ENCODE assay signal across 10 cellular contexts in the genomic region with DNA sequence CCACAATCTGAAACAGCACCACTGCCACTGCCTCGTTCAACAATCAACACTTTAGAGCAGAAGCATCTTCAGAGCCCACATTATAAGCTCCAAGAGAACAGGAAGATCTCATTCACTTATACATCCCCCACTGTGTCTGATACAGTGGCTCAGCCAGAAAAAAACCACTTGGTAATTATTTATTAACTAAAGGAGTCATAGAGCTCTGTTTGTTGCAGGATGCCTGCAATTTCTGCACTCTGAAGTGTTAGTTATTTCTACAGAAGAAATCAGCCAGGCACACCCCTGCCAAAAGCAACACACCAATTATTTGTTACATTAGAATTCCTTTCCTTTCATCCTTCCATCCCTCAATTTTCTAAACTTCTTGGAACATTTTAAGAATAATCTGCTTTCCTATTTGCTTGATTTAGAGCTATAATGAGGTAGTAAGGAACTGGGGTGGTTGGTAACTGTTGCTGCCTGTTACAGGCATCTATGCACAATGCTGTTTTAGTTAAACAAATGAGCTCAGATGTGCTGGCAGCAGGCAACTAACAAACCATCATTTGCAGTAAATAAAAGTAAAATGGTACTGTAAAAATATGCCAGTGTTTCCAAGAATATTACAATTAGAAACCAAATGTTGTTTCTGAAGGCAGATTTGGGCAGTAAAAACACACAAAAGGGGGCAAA. TPM values are rescaled to one million over a fixed set of nuclear protein-coding genes. Genes with fewer than 3 reads are reported as not detected.
DNase-seq lines count a peak whose midpoint lies in the region; ATAC-seq and TF ChIP-seq lines count a peak whose summit lies in the region.
"Had no signal": no experiment of that assay in that cellular context is flagged by ENCODE, and none has a peak within 500 bp of the region (broad histone marks: within the 10 kb centered on the region; RNA-seq: fewer than 3 reads in every experiment).

No MANE protein-coding gene starts in this region.

- no peaks in the 10 kb centered on the region for H3K27me3 ChIP-seq in IMR-90 (ENCODE audit: control insufficient read depth, insufficient read depth, low read length)
- no peaks in the 10 kb centered on the region for H3K27me3 ChIP-seq in kidney epithelial cell (ENCODE audit: control insufficient read depth, insufficient read depth, low read length)

- no peak overlapping the region for H2BK15ac ChIP-seq in IMR-90 (ENCODE audit: low read depth, low read length)

- TF ChIP-seq CTCF in IMR-90 (conservative IDR thresholded peaks at IDR 0.05; ENCODE audit: low read depth, low read length) (no peak), kidney epithelial cell (IDR thresholded peaks at IDR 0.05; ENCODE audit: insufficient read depth, low read length, poor library complexity, severe bottlenecking) (no peak)

- dilution Hi-C loops in IMR-90 (cut with HindIII; ENCODE audit: low sequenced_read_pairs, unreplicated experiment): no loop called here

- no peak overlapping the region for H2BK20ac ChIP-seq in IMR-90 (ENCODE audit: low read depth, low read length)

- in situ Hi-C loops in IMR-90 (cut with MboI; ENCODE audit: low sequenced_read_pairs): no loop called here

- no peak for DNase-seq in stimulated activated naive CD8-positive, alpha-beta T cell treated with anti-CD3 and anti-CD28 coated beads, Interleukin-15, amount 100 ng/mL, for 72 hours
- DNase-seq in stimulated activated naive CD8-positive, alpha-beta T cell treated with anti-CD3 and anti-CD28 coated beads, Interleukin-15, Interleukin-2, amounts not matched to agents 100 U/mL and 50 U/mL, for 24 hours: no peak
- DNase-seq in IMR-90 (peak; percentile 48), kidney epithelial cell (ENCODE audit: low read depth) (peak; percentile 58), DMS153 treated with DMSO at 0.1 percent for 48 hours (lab: John Stamatoyannopoulos, UW; ENCODE audit: unreplicated experiment) (no peak), dedifferentiated amniotic fluid mesenchymal stem cell (ENCODE audit: extremely low spot score) (no peak)
- DNase-seq: stimulated activated CD4-positive, alpha-beta T cell treated with anti-CD3 and anti-CD28 coated beads, Interleukin-1b, Interleukin-23, amount 100 ng/mL, for 48 hours had no signal

- H3K9ac ChIP-seq in IMR-90 (ENCODE audit: low read depth, low read length): no peak overlapping the region

- H3K9me1 ChIP-seq in IMR-90 (ENCODE audit: insufficient read depth, low read length): no peaks in the 10 kb centered on the region; the same call in 1 of the 2 replicates

- no peak overlapping the region for H3K27ac ChIP-seq in IMR-90 (ENCODE audit: insufficient read depth, low read length)

- H3K27me3 Mint-ChIP-seq in stimulated activated naive CD8-positive, alpha-beta T cell treated with anti-CD3 and anti-CD28 coated beads, Interleukin-15, amount 100 ng/mL, for 72 hours: no peaks in the 10 kb centered on the region
- H3K27me3 Mint-ChIP-seq: activated naive CD8-positive, alpha-beta T cell had no signal

- H3K36me3 ChIP-seq in IMR-90 (ENCODE audit: control insufficient read depth, insufficient read depth, low read length) (no peaks in the 10 kb centered on the region), kidney epithelial cell (ENCODE audit: control insufficient read depth, insufficient read depth, low read length) (no peaks in the 10 kb centered on the region)

- H4K5ac ChIP-seq in IMR-90 (ENCODE audit: low read depth, low read length): no peak overlapping the region

- H3K4me3 ChIP-seq in IMR-90 (ENCODE audit: insufficient read depth, low read depth, low read length) (no peak overlapping the region), kidney epithelial cell (ENCODE audit: low read depth, low read length) (no peak overlapping the region)

- TF ChIP-seq POLR2A in IMR-90 (IDR thresholded peaks at IDR 0.05; ENCODE audit: low read depth, low read length): no peak

- H3K14ac ChIP-seq in IMR-90 (replicated peaks; ENCODE audit: low read depth, low read length): no peak overlapping the region

- no peak overlapping the region for H2BK5ac ChIP-seq in IMR-90 (ENCODE audit: low read depth, low read length, poor library complexity, severe bottlenecking)

- H4K20me1 ChIP-seq in IMR-90 (ENCODE audit: insufficient read depth, low read length): peaks cover 5% of the 10 kb centered on the region; the same call in 1 of the 2 replicates

- ATAC-seq in stimulated activated naive CD8-positive, alpha-beta T cell treated with anti-CD3 and anti-CD28 coated beads, Interleukin-15, amount 100 ng/mL, for 72 hours: no peak
- ATAC-seq in stimulated activated naive CD8-positive, alpha-beta T cell treated with anti-CD3 and anti-CD28 coated beads, Interleukin-15, Interleukin-2, amounts not matched to agents 100 U/mL and 50 U/mL, for 24 hours: no peak
- ATAC-seq in IMR-90 (ENCODE audit: low read depth) (peak; percentile 90), GM21717 (IDR thresholded peaks at IDR 0.05; ENCODE audit: unreplicated experiment) (no peak), GM18870 (IDR thresholded peaks at IDR 0.05; ENCODE audit: unreplicated experiment) (no peak)

- peaks cover 49% of the 10 kb centered on the region for H3K4me1 Mint-ChIP-seq in stimulated activated naive CD8-positive, alpha-beta T cell treated with anti-CD3 and anti-CD28 coated beads, Interleukin-15, amount 100 ng/mL, for 72 hours

- POLR2A ChIA-PET in IMR-90 (lab: Charles Lee; ENCODE audit: unreplicated experiment): no interaction called here

- peaks cover 0 to 7% of the 10 kb centered on the region in 2 donors for H3K9me3 Mint-ChIP-seq in stimulated activated naive CD8-positive, alpha-beta T cell treated with anti-CD3 and anti-CD28 coated beads, Interleukin-15, amount 100 ng/mL, for 72 hours

- no peak overlapping the region for H2AK5ac ChIP-seq in IMR-90 (ENCODE audit: low read depth, low read length)

- no peak overlapping the region for H4K91ac ChIP-seq in IMR-90 (ENCODE audit: insufficient read depth, low read depth, low read length)

- H3K23ac ChIP-seq in IMR-90 (ENCODE audit: low read depth, low read length): no peak overlapping the region

- H3K4ac ChIP-seq in IMR-90 (ENCODE audit: low read depth, low read length): no peak overlapping the region

- H3K4me3 Mint-ChIP-seq in stimulated activated naive CD8-positive, alpha-beta T cell treated with anti-CD3 and anti-CD28 coated beads, Interleukin-15, amount 100 ng/mL, for 72 hours: no peak overlapping the region

- no peak overlapping the region for H3K18ac ChIP-seq in IMR-90 (ENCODE audit: low read depth, low read length)

- peaks cover 2% of the 10 kb centered on the region; the same call in 1 of the 2 replicates for H3K4me1 ChIP-seq in IMR-90 (ENCODE audit: control insufficient read depth, insufficient read depth, low read length)

- intact Hi-C loops in IMR-90 (cut with micrococcal nuclease): loop anchor here (5.0 kb wide), 1 partner anchor 138 kb away; no protein-coding TSS in a partner anchor

- H2AFZ ChIP-seq in IMR-90 (replicated peaks; ENCODE audit: low read length, poor library complexity): no peak overlapping the region

- no peak overlapping the region for H3K56ac ChIP-seq in IMR-90 (ENCODE audit: extremely low read depth, insufficient read depth, low read length)

- no peaks in the 10 kb centered on the region for H3K9me3 ChIP-seq in IMR-90 (ENCODE audit: control insufficient read depth, insufficient read depth, low read length)

- H2BK120ac ChIP-seq in IMR-90 (ENCODE audit: low read depth, low read length): no peak overlapping the region

- peak overlapping the region; percentile 34 to 69 for H3K27ac Mint-ChIP-seq in stimulated activated naive CD8-positive, alpha-beta T cell treated with anti-CD3 and anti-CD28 coated beads, Interleukin-15, amount 100 ng/mL, for 72 hours
- H3K27ac Mint-ChIP-seq: activated naive CD8-positive, alpha-beta T cell had no signal

- H3K79me1 ChIP-seq in IMR-90 (ENCODE audit: low read depth in 1 of 2, low read length in 2 of 2): peaks cover 8 to 10% of the 10 kb centered on the region in 2 experiments; a peak in 3 of 4 replicates

- WGBS in IMR-90 (ENCODE audit: extremely low coverage in 2 of 2, insufficient read length in 1 of 2), 2 experiments: no CpG with 5 or more reads among the region's 1 CpG

- no TSS peak for BruUV-seq in IMR-90 (replicated peaks; lab: Mats Ljungman, UMichigan)

- H3K4me2 ChIP-seq in IMR-90 (ENCODE audit: low read depth, low read length): no peak overlapping the region

- no peak overlapping the region for H4K8ac ChIP-seq in IMR-90 (ENCODE audit: low read depth in 2 of 2, low read length in 2 of 2)

- CTCF ChIA-PET in IMR-90 (lab: Yijun Ruan, JAX): interaction anchor here (0.7 to 1.4 kb wide), 2 partner anchors 11 to 142 kb away, joined by 3 to 4 read pairs; no protein-coding TSS in a partner anchor

- TF ChIP-seq RAD21 in IMR-90 (IDR thresholded peaks at IDR 0.05; ENCODE audit: low read length): no peak

- H2AK9ac ChIP-seq in IMR-90 (replicated peaks; ENCODE audit: low read depth, low read length, poor library complexity): no peak overlapping the region

TF ChIP-seq in IMR-90, 13 proteins besides CTCF, POLR2A, EP300 and RAD21 (continues in another document):
- TF ChIP-seq NFE2L2 (IDR thresholded peaks at IDR 0.05; ENCODE audit: low read depth, low read length) (no peak), ELK1 (IDR thresholded peaks at IDR 0.05; ENCODE audit: borderline replicate concordance, low read depth, low read length) (no peak), MAFK (IDR thresholded peaks at IDR 0.05; ENCODE audit: low read depth, low read length) (no peak), BHLHE40 (IDR thresholded peaks at IDR 0.05; ENCODE audit: low read depth, low read length) (no peak), CHD1 (IDR thresholded peaks at IDR 0.05; ENCODE audit: low read depth, low read length) (no peak), CEBPB (IDR thresholded peaks at IDR 0.05; ENCODE audit: low read depth, low read length) (no peak), MXI1 (IDR thresholded peaks at IDR 0.05; ENCODE audit: borderline replicate concordance, low read depth, low read length) (no peak), SMC3 (IDR thresholded peaks at IDR 0.05; ENCODE audit: low read depth, low read length) (no peak), RFX5 (IDR thresholded peaks at IDR 0.05; ENCODE audit: low read depth, low read length) (no peak), RCOR1 (IDR thresholded peaks at IDR 0.05; ENCODE audit: insufficient replicate concordance, low read length) (no peak)

RNA-seq across cellular contexts. Expression of gene DYM, which starts 59.9 kb away (rescaled TPM):
- total RNA-seq in IMR-90 (2012; rRNA removed) (19.4 and 25.3 TPM in 2 replicates), kidney epithelial cell (65.1 and 73.2 TPM in 2 replicates)
- polyA plus RNA-seq in IMR-90 (2012; rRNA removed): 12.9 and 13.0 TPM in 2 replicates
- 8.4 and 14.2 TPM in 2 replicates for polyA plus RNA-seq in IMR-90 (2012; cell fraction: cytosol; rRNA removed)
- polyA plus RNA-seq in IMR-90 (2012; cell fraction: nucleus; rRNA removed; ENCODE audit: low replicate concordance): 6.4 and 11.3 TPM in 2 replicates

Comparison
In these comparisons a context has a peak if more than half of its experiments do, and no peak if none do; other contexts are left out.
1. DNase-seq: peak in IMR-90 (single experiment) and kidney epithelial cell (single experiment); none in stimulated activated naive CD8-positive, alpha-beta T cell treated with anti-CD3 and anti-CD28 coated beads, Interleukin-15, amount 100 ng/mL, for 72 hours (0 of 2), stimulated activated naive CD8-positive, alpha-beta T cell treated with anti-CD3 and anti-CD28 coated beads, Interleukin-15, Interleukin-2, amounts not matched to agents 100 U/mL and 50 U/mL, for 24 hours (single experiment), DMS153 treated with DMSO at 0.1 percent for 48 hours (single experiment) and dedifferentiated amniotic fluid mesenchymal stem cell (single experiment).